17 cellular contexts compared by ENCODE assay signal in genomic region chr4:105283501-105283900, GRCh38.
DNase-seq lines count a peak whose midpoint lies in the region; ATAC-seq and TF ChIP-seq lines count a peak whose summit lies in the region.
"Had no signal": no experiment of that assay in that cellular context is flagged by ENCODE, and none has a peak within 500 bp of the region (broad histone marks: within the 10 kb centered on the region; RNA-seq: fewer than 3 reads in every experiment).

No MANE protein-coding gene starts in this region.

- no peak overlapping the region for H3K4me2 ChIP-seq in IMR-90 (ENCODE audit: low read depth, low read length)

- no peak for TF ChIP-seq RAD21 in IMR-90 (IDR thresholded peaks at IDR 0.05; ENCODE audit: low read length)

- no TSS peak for BruUV-seq in IMR-90 (replicated peaks; lab: Mats Ljungman, UMichigan)

- H4K5ac ChIP-seq in IMR-90 (ENCODE audit: low read depth, low read length): no peak overlapping the region

- H4K20me1 ChIP-seq in IMR-90 (ENCODE audit: insufficient read depth, low read length): peaks cover 10% of the 10 kb centered on the region; the same call in 1 of the 2 replicates

- in situ Hi-C loops in IMR-90 (cut with MboI; ENCODE audit: low sequenced_read_pairs): no loop called here

- DNase-seq in IMR-90: peak; percentile 4
- peak; percentile 43 for DNase-seq in astrocyte of the hippocampus (ENCODE audit: low read depth, low spot score)
- peak; percentile 9 for DNase-seq in fibroblast of gingiva (ENCODE audit: low read depth)
- peak; percentile 8 for DNase-seq in non-pigmented ciliary epithelial cell (ENCODE audit: low read depth)
- no peak for DNase-seq in middle frontal gyrus (ENCODE audit: extremely low spot score, low spot score)
- no peak for DNase-seq in posterior vena cava (ENCODE audit: low spot score)
- DNase-seq in Ammon's horn (ENCODE audit: low spot score): no peak
- DNase-seq in glomerular visceral epithelial cell (ENCODE audit: extremely low spot score): no peak
- DNase-seq: ACHN, AML-193, DMS79, NCI-H1105 treated with DMSO at 0.1 percent for 48 hours, NCI-H1694, NCI-H748 treated with DMSO at 0.1 percent for 48 hours, OCI-M1, SHP77 had no signal

- H3K27me3 ChIP-seq in IMR-90 (ENCODE audit: control insufficient read depth, insufficient read depth, low read length): no peaks in the 10 kb centered on the region

- no peak overlapping the region for H3K18ac ChIP-seq in IMR-90 (ENCODE audit: low read depth, low read length)

- no peak for ATAC-seq in IMR-90 (ENCODE audit: low read depth)

- intact Hi-C loops in IMR-90 (cut with micrococcal nuclease) (loop anchor here (5.0 kb wide), 1 partner anchor 189 kb away; the partner anchor contains the start of gene PPA2), posterior vena cava (cut with DNase I) (no loop called here)

- H3K36me3 ChIP-seq in IMR-90 (ENCODE audit: control insufficient read depth, insufficient read depth, low read length): no peaks in the 10 kb centered on the region
- H3K36me3 ChIP-seq: HAP-1 had no signal

- no peak overlapping the region for H4K91ac ChIP-seq in IMR-90 (ENCODE audit: insufficient read depth, low read depth, low read length)

- H3K23ac ChIP-seq in IMR-90 (ENCODE audit: low read depth, low read length): no peak overlapping the region

- TF ChIP-seq CTCF in IMR-90 (conservative IDR thresholded peaks at IDR 0.05; ENCODE audit: low read depth, low read length): no peak

- POLR2A ChIA-PET in IMR-90 (lab: Charles Lee; ENCODE audit: unreplicated experiment): no interaction called here

- no peak overlapping the region for H3K27ac ChIP-seq in IMR-90 (ENCODE audit: insufficient read depth, low read length)

- no peak overlapping the region for H3K9ac ChIP-seq in IMR-90 (ENCODE audit: low read depth, low read length)

- H3K9me3 ChIP-seq in IMR-90 (ENCODE audit: control insufficient read depth, insufficient read depth, low read length): no peaks in the 10 kb centered on the region; the same call in 1 of the 2 replicates
- H3K9me3 ChIP-seq: HAP-1 had no signal

- H3K4me3 ChIP-seq in IMR-90 (ENCODE audit: insufficient read depth, low read depth, low read length): no peak overlapping the region
- H3K4me3 ChIP-seq: HAP-1 had no signal

- no peaks in the 10 kb centered on the region for H3K79me1 ChIP-seq in IMR-90 (ENCODE audit: low read depth in 1 of 2, low read length in 2 of 2)

- H2AK5ac ChIP-seq in IMR-90 (ENCODE audit: low read depth, low read length): no peak overlapping the region

- no peak overlapping the region for H3K4ac ChIP-seq in IMR-90 (ENCODE audit: low read depth, low read length)

- H2BK20ac ChIP-seq in IMR-90 (ENCODE audit: low read depth, low read length): no peak overlapping the region

- no peak overlapping the region for H2AFZ ChIP-seq in IMR-90 (replicated peaks; ENCODE audit: low read length, poor library complexity)

- no CpG with 5 or more reads among the region's 1 CpG for WGBS in IMR-90 (ENCODE audit: extremely low coverage in 2 of 2, insufficient read length in 1 of 2), 2 experiments

- H2BK120ac ChIP-seq in IMR-90 (ENCODE audit: low read depth, low read length): no peak overlapping the region

- H3K56ac ChIP-seq in IMR-90 (ENCODE audit: extremely low read depth, insufficient read depth, low read length): no peak overlapping the region

- CTCF ChIA-PET in IMR-90 (lab: Yijun Ruan, JAX): interaction anchor here (0.9 kb wide), 1 partner anchor 9 kb away, joined by 3 read pairs; no protein-coding TSS in a partner anchor

- dilution Hi-C loops in IMR-90 (cut with HindIII; ENCODE audit: low sequenced_read_pairs, unreplicated experiment): no loop called here

- H2BK5ac ChIP-seq in IMR-90 (ENCODE audit: low read depth, low read length, poor library complexity, severe bottlenecking): no peak overlapping the region

- H3K14ac ChIP-seq in IMR-90 (replicated peaks; ENCODE audit: low read depth, low read length): no peak overlapping the region

- peaks cover 8% of the 10 kb centered on the region for H3K9me1 ChIP-seq in IMR-90 (ENCODE audit: insufficient read depth, low read length)

- no peak overlapping the region for H4K8ac ChIP-seq in IMR-90 (ENCODE audit: low read depth in 2 of 2, low read length in 2 of 2)

- no peak overlapping the region for H2BK15ac ChIP-seq in IMR-90 (ENCODE audit: low read depth, low read length)

- H3K4me1 ChIP-seq in IMR-90 (ENCODE audit: control insufficient read depth, insufficient read depth, low read length): peaks cover 8% of the 10 kb centered on the region

- no peak for TF ChIP-seq POLR2A in IMR-90 (IDR thresholded peaks at IDR 0.05; ENCODE audit: low read depth, low read length)

- no peak overlapping the region for H2AK9ac ChIP-seq in IMR-90 (replicated peaks; ENCODE audit: low read depth, low read length, poor library complexity)

TF ChIP-seq in IMR-90, 13 proteins besides CTCF, POLR2A, EP300 and RAD21:
- no peak for TF ChIP-seq FOS (IDR thresholded peaks at IDR 0.05; ENCODE audit: low read depth, low read length)
- TF ChIP-seq BHLHE40 (IDR thresholded peaks at IDR 0.05; ENCODE audit: low read depth, low read length): no peak
- no peak for TF ChIP-seq SMC3 (IDR thresholded peaks at IDR 0.05; ENCODE audit: low read depth, low read length)
- no peak for TF ChIP-seq CHD1 (IDR thresholded peaks at IDR 0.05; ENCODE audit: low read depth, low read length)
- TF ChIP-seq CEBPB (IDR thresholded peaks at IDR 0.05; ENCODE audit: low read depth, low read length): no peak
- TF ChIP-seq MAZ (IDR thresholded peaks at IDR 0.05; ENCODE audit: borderline replicate concordance, low read depth, low read length): no peak

Comparison
In these comparisons a context has a peak if more than half of its experiments do, and no peak if none do; other contexts are left out.
1. DNase-seq: peak in IMR-90 (single experiment), astrocyte of the hippocampus (single experiment), fibroblast of gingiva (single experiment) and non-pigmented ciliary epithelial cell (single experiment); none in middle frontal gyrus (single experiment), posterior vena cava (single experiment), Ammon's horn (single experiment) and glomerular visceral epithelial cell (single experiment).